In the genomic region with DNA sequence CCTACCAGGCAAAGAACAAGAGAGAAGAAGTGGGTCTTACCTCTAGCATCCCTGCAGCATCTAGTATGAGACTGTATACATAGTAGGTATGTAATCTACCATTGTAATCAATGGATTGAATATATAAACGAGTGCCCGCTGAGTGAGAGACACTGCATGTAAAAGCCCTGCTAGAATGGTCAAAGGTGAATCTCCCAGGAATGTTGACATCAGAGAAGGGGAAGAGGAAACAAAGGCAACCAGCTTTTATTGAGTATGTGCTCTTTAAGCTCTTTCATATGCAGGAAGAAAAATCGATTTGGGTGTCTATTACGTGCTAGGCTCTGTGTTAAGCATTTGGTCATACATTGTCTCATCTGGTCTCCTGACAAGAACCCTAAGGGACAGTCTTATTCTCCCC, we compare ENCODE assay signal across 20 cellular contexts.
A peak's percentile ranks its signal among the peaks of the same experiment; 100 is the strongest.
DNase-seq lines count a peak whose midpoint lies in the region; TF ChIP-seq lines count a peak whose summit lies in the region.
"Had no signal": no experiment of that assay in that cellular context is flagged by ENCODE, and none has a peak within 500 bp of the region (broad histone marks: within the 10 kb centered on the region; RNA-seq: fewer than 3 reads in every experiment).

No MANE protein-coding gene starts in this region.

- no peaks in the 10 kb centered on the region for H3K9me3 ChIP-seq in HAP-1
- H3K9me3 ChIP-seq in mucosa of rectum (ENCODE audit: control insufficient read depth in 2 of 2, low read length in 2 of 2): no peaks in the 10 kb centered on the region
- H3K9me3 ChIP-seq: A549, SJSA1 had no signal

- DNase-seq in NCI-H2107 treated with DMSO at 0.1 percent for 48 hours (lab: John Stamatoyannopoulos, UW; ENCODE audit: unreplicated experiment) (peak; percentile 40), NCI-H2107 (lab: John Stamatoyannopoulos, UW) (no peak), HAP-1 (ENCODE audit: low spot score in 2 of 2) (peak; percentile 42 to 90), HPDE6-E6E7 (ENCODE audit: extremely low spot score) (no peak), NCI-H1105 treated with DMSO at 0.1 percent for 48 hours (lab: John Stamatoyannopoulos, UW) (no peak)
- no peak for DNase-seq in activated CD4-positive, alpha-beta memory T cell treated with anti-CD3 and anti-CD28 coated beads, Interleukin-2, amount 10 ng/mL, durations not matched to agents 7 days and 5 days
- DNase-seq: HCEC 1CT, Karpas-422, MV-4-11, NCI-H1417 treated with DMSO at 0.1 percent for 48 hours, NCI-H1930, NCI-H524 treated with DMSO at 0.1 percent for 48 hours, NCI-H82, T-helper 1 cell had no signal

- no peak overlapping the region for H3K9ac ChIP-seq in mucosa of rectum (ENCODE audit: low read depth in 1 of 2, low read length in 2 of 2)

- no peaks in the 10 kb centered on the region for H3K9me3 Mint-ChIP-seq in activated CD4-positive, alpha-beta memory T cell treated with anti-CD3 and anti-CD28 coated beads, Interleukin-2, amount 10 ng/mL, durations not matched to agents 7 days and 5 days
- H3K9me3 Mint-ChIP-seq: GM23338 had no signal

- peaks cover 9% of the 10 kb centered on the region for H3K4me1 ChIP-seq in HAP-1
- peaks cover 3 to 17% of the 10 kb centered on the region in 2 donors for H3K4me1 ChIP-seq in mucosa of rectum (ENCODE audit: control insufficient read depth in 2 of 2, insufficient read depth in 2 of 2, low read length in 2 of 2)
- H3K4me1 ChIP-seq: A549, SJSA1 had no signal

- H3K27ac ChIP-seq in VCaP (peak overlapping the region; percentile 61), mucosa of rectum (ENCODE audit: low read depth in 2 of 2, low read length in 2 of 2) (peak overlapping the region; percentile 50 to 63)
- H3K27ac ChIP-seq: A549, SJSA1 had no signal

- no peaks in the 10 kb centered on the region for H3K27me3 ChIP-seq in HAP-1 (ENCODE audit: low read depth)
- H3K27me3 ChIP-seq in mucosa of rectum (ENCODE audit: control insufficient read depth in 2 of 2, insufficient read depth in 2 of 2, low read length in 2 of 2): no peaks in the 10 kb centered on the region
- H3K27me3 ChIP-seq: SJSA1 had no signal

- in situ Hi-C loops in HAP-1 (cut with MboI; ENCODE audit: low sequenced_read_pairs): no loop called here

- POLR2A ChIA-PET in activated CD4-positive, alpha-beta memory T cell treated with anti-CD3 and anti-CD28 coated beads, Interleukin-2, amount 10 ng/mL, durations not matched to agents 7 days and 5 days (lab: Charles Lee): no interaction called here

- peaks cover 3% of the 10 kb centered on the region for H3K4me1 Mint-ChIP-seq in activated CD4-positive, alpha-beta memory T cell treated with anti-CD3 and anti-CD28 coated beads, Interleukin-2, amount 10 ng/mL, durations not matched to agents 7 days and 5 days

- CTCF ChIA-PET in activated CD4-positive, alpha-beta memory T cell treated with anti-CD3 and anti-CD28 coated beads, Interleukin-2, amount 10 ng/mL, durations not matched to agents 7 days and 5 days (lab: Charles Lee): no interaction called here

- H3K4me3 ChIP-seq in HAP-1 (no peak overlapping the region), mucosa of rectum (ENCODE audit: low read length in 2 of 2) (no peak overlapping the region)
- H3K4me3 ChIP-seq: A549, GM23338, SJSA1 had no signal

- peaks cover 2% of the 10 kb centered on the region for H3K27me3 Mint-ChIP-seq in activated CD4-positive, alpha-beta memory T cell treated with anti-CD3 and anti-CD28 coated beads, Interleukin-2, amount 10 ng/mL, durations not matched to agents 7 days and 5 days
- H3K27me3 Mint-ChIP-seq: B cell had no signal

- no peak overlapping the region for H3K4me3 Mint-ChIP-seq in activated CD4-positive, alpha-beta memory T cell treated with anti-CD3 and anti-CD28 coated beads, Interleukin-2, amount 10 ng/mL, durations not matched to agents 7 days and 5 days
- H3K4me3 Mint-ChIP-seq: B cell, GM23338 had no signal

- H3K36me3 Mint-ChIP-seq in activated CD4-positive, alpha-beta memory T cell treated with anti-CD3 and anti-CD28 coated beads, Interleukin-2, amount 10 ng/mL, durations not matched to agents 7 days and 5 days (ENCODE audit: low read depth): no peaks in the 10 kb centered on the region

- no peak overlapping the region for H3K27ac Mint-ChIP-seq in activated CD4-positive, alpha-beta memory T cell treated with anti-CD3 and anti-CD28 coated beads, Interleukin-2, amount 10 ng/mL, durations not matched to agents 7 days and 5 days
- H3K27ac Mint-ChIP-seq: B cell, GM23338 had no signal

- H3K36me3 ChIP-seq in HAP-1 (replicated peaks) (no peaks in the 10 kb centered on the region), mucosa of rectum (ENCODE audit: control insufficient read depth in 2 of 2, insufficient read depth in 2 of 2, low read length in 2 of 2) (no peaks in the 10 kb centered on the region)
- H3K36me3 ChIP-seq: SJSA1 had no signal

- no peak for TF ChIP-seq CTCF in VCaP (conservative IDR thresholded peaks at IDR 0.05)

Comparison
In these comparisons a context has a peak if more than half of its experiments do, and no peak if none do; other contexts are left out.
1. DNase-seq: peak in NCI-H2107 treated with DMSO at 0.1 percent for 48 hours (single experiment) and HAP-1 (2 of 2); none in NCI-H2107 (single experiment), HPDE6-E6E7 (single experiment), activated CD4-positive, alpha-beta memory T cell treated with anti-CD3 and anti-CD28 coated beads, Interleukin-2, amount 10 ng/mL, durations not matched to agents 7 days and 5 days (single experiment) and NCI-H1105 treated with DMSO at 0.1 percent for 48 hours (single experiment).